Comparison of ENCODE assay signal across 8 cellular contexts in genomic region chr17:6651483-6652452, GRCh38. TPM values are rescaled to one million over a fixed set of nuclear protein-coding genes. Genes with fewer than 3 reads are reported as not detected.
DNase-seq lines count a peak whose midpoint lies in the region; ATAC-seq and TF ChIP-seq lines count a peak whose summit lies in the region.

TSS of gene C17orf100 (plus strand) at chr17:6651762. CDS start at chr17:6651914, 152 bp downstream.
TSS of gene MED31 (minus strand) at chr17:6651605. CDS start at chr17:6651528, 77 bp downstream.

- H4K20me1 ChIP-seq in mammary epithelial cell (ENCODE audit: insufficient read depth, low read length), result no peaks in the 10 kb centered on the region

- H3K9me3 ChIP-seq in A673 (ENCODE audit: low read depth, low read length, poor library complexity, severe bottlenecking), result no peaks in the 10 kb centered on the region
- H3K9me3 ChIP-seq in WERI-Rb-1 (ENCODE audit: severe bottlenecking), result peaks cover 3% of the 10 kb centered on the region
- H3K9me3 ChIP-seq in mammary epithelial cell (replicated peaks; ENCODE audit: insufficient read depth, low read length), result no peaks in the 10 kb centered on the region

- BruUV-seq in A673 (replicated peaks; lab: Mats Ljungman, UMichigan) (no TSS peak), mammary epithelial cell (replicated peaks; lab: Mats Ljungman, UMichigan) (no TSS peak)

- intact Hi-C loops in A673 (cut with micrococcal nuclease; ENCODE audit: unreplicated experiment), result no loop called here
- intact Hi-C loops in mammary epithelial cell (cut with micrococcal nuclease), result loop anchor here (5.0 kb wide), 2 partner anchors 1064 to 1204 kb away; no protein-coding TSS in a partner anchor

- DNase-seq in A673 (ENCODE audit: low spot score) (peak; percentile 96), NCI-H2196 treated with DMSO at 0.1 percent for 48 hours (lab: John Stamatoyannopoulos, UW; ENCODE audit: unreplicated experiment) (peak; percentile 70), WERI-Rb-1 (peak; percentile 93), mammary epithelial cell (peak; percentile 92), iPS-NIHi11 (ENCODE audit: low spot score) (peak; percentile 96)

- in situ Hi-C loops in mammary epithelial cell (cut with MboI; ENCODE audit: low sequenced_read_pairs in 2 of 2), result loop anchor here (10.0 to 25.0 kb wide), 2 partner anchors 186 to 1067 kb away; partner anchors contain the start of genes NLRP1 (in 1 of the 2) and TEKT1 (in 1 of the 2)

- H3K4me2 ChIP-seq in mammary epithelial cell (ENCODE audit: insufficient read depth, low read depth, low read length), result peak within 1 kb of the TSS; percentile 96

- H3K27me3 ChIP-seq in A673 (replicated peaks; ENCODE audit: insufficient read depth, low read depth, low read length, poor library complexity) (peaks cover 15% of the 10 kb centered on the region), WERI-Rb-1 (ENCODE audit: insufficient read depth, low read depth, severe bottlenecking) (no peaks in the 10 kb centered on the region), mammary epithelial cell (ENCODE audit: insufficient read depth, low read length) (no peaks in the 10 kb centered on the region)

- 5% methylated on average over 9 of the region's 79 CpGs for WGBS in mammary epithelial cell (ENCODE audit: low coverage, missing lambda C conversion rate)

- H3K27ac ChIP-seq in A673 (ENCODE audit: low read depth, low read length, poor library complexity, severe bottlenecking) (peak within 1 kb of the TSS; percentile 90), WERI-Rb-1 (peak within 1 kb of the TSS; percentile 89), mammary epithelial cell (ENCODE audit: insufficient read depth, low read depth, low read length) (peak within 1 kb of the TSS; percentile 100), skin epidermis (peak within 1 kb of the TSS; percentile 55 to 93 (median 83))

- peaks cover 51% of the 10 kb centered on the region for H3K79me2 ChIP-seq in mammary epithelial cell (ENCODE audit: insufficient read depth, low read length)

- POLR2A ChIA-PET in A673 (lab: Charles Lee; ENCODE audit: low non-redundant PET), result interaction anchor here (0.9 kb wide), 1 partner anchor 360 kb away, joined by 3 read pairs; no protein-coding TSS in a partner anchor

- peak within 1 kb of the TSS; percentile 100 for H3K9ac ChIP-seq in mammary epithelial cell (ENCODE audit: insufficient read depth, low read length)

- peaks cover 21% of the 10 kb centered on the region for H3K4me1 ChIP-seq in A673 (ENCODE audit: insufficient read depth, low read length, poor library complexity, severe bottlenecking)
- peaks cover 38% of the 10 kb centered on the region for H3K4me1 ChIP-seq in mammary epithelial cell (ENCODE audit: insufficient read depth, low read length)

- ATAC-seq in GM18870 (IDR thresholded peaks at IDR 0.05; ENCODE audit: unreplicated experiment) (peak; percentile 65), HG03108 (IDR thresholded peaks at IDR 0.05; ENCODE audit: unreplicated experiment) (peak; percentile 93)

- H3K36me3 ChIP-seq in A673 (ENCODE audit: insufficient read depth, low read length, poor library complexity, severe bottlenecking) (peaks cover 33% of the 10 kb centered on the region), WERI-Rb-1 (peaks cover 20% of the 10 kb centered on the region), mammary epithelial cell (ENCODE audit: insufficient read depth, low read length) (peaks cover 5% of the 10 kb centered on the region)

- CTCF ChIA-PET in A673 (lab: Charles Lee) (no interaction called here), mammary epithelial cell (lab: Charles Lee; ENCODE audit: low non-redundant PET) (interaction anchor here (0.6 kb wide), 1 partner anchor 216 kb away, joined by 3 read pairs; no protein-coding TSS in a partner anchor)

- TF ChIP-seq CTCF in A673 (conservative IDR thresholded peaks at IDR 0.05; ENCODE audit: low read depth, low read length) (no peak), WERI-Rb-1 (IDR thresholded peaks at IDR 0.05; ENCODE audit: low read depth, low read length) (no peak), mammary epithelial cell (conservative IDR thresholded peaks at IDR 0.05 in 1 of 2, IDR thresholded peaks at IDR 0.05 in 1 of 2; ENCODE audit: extremely low read depth in 1 of 2, insufficient read depth in 1 of 2, low read depth in 1 of 2, low read length in 2 of 2) (no peak)

- dilution Hi-C loops in mammary epithelial cell (cut with HindIII; ENCODE audit: low sequenced_read_pairs), result loop anchor here (25.0 kb wide), 1 partner anchor 211 kb away; no protein-coding TSS in a partner anchor

- H2AFZ ChIP-seq in mammary epithelial cell (ENCODE audit: low read depth, low read length), result peak within 1 kb of the TSS; percentile 92

- H3K4me3 ChIP-seq in A673 (ENCODE audit: low read depth, low read length, poor library complexity, severe bottlenecking) (peak within 1 kb of the TSS; percentile 74), WERI-Rb-1 (ENCODE audit: low read depth, low read length) (peak within 1 kb of the TSS; percentile 86), mammary epithelial cell (replicated peaks in 1 of 3; ENCODE audit: insufficient read depth in 1 of 3, low read depth in 2 of 3, low read length in 3 of 3) (peak within 1 kb of the TSS; percentile 83 to 100 (median 99)), skin epidermis (peak within 1 kb of the TSS; percentile 53 to 87 (median 68))

RNA-seq across cellular contexts. Expression of gene C17orf100, which starts in this region (rescaled TPM):
- total RNA-seq in A673 (2021), result 3.1 and 3.3 TPM in 2 replicates
- 1 to 10 TPM in 1 of 2 donors, under 1 TPM in 1; 0.67 to 2.5 TPM for total RNA-seq in mammary epithelial cell
- 0.77 TPM for polyA plus RNA-seq in mammary epithelial cell
- not detected for polyA minus RNA-seq in mammary epithelial cell

RNA-seq across cellular contexts. Expression of gene MED31, which starts in this region (rescaled TPM):
- 27.9 and 28.0 TPM in 2 replicates for total RNA-seq in A673 (2021)
- 10 to 100 TPM in 1 of 2 donors, 1 to 10 TPM in 1; 8.3 to 21.0 TPM for total RNA-seq in mammary epithelial cell
- 21.7 TPM for polyA plus RNA-seq in mammary epithelial cell
- 16.2 TPM for polyA minus RNA-seq in mammary epithelial cell

Comparison
In these comparisons a context has a peak if more than half of its experiments do, and no peak if none do; other contexts are left out.
1. Peak in every context shown above with its lines: DNase-seq, ATAC-seq, H3K4me3 ChIP-seq and H3K27ac ChIP-seq.